In the genomic region with DNA sequence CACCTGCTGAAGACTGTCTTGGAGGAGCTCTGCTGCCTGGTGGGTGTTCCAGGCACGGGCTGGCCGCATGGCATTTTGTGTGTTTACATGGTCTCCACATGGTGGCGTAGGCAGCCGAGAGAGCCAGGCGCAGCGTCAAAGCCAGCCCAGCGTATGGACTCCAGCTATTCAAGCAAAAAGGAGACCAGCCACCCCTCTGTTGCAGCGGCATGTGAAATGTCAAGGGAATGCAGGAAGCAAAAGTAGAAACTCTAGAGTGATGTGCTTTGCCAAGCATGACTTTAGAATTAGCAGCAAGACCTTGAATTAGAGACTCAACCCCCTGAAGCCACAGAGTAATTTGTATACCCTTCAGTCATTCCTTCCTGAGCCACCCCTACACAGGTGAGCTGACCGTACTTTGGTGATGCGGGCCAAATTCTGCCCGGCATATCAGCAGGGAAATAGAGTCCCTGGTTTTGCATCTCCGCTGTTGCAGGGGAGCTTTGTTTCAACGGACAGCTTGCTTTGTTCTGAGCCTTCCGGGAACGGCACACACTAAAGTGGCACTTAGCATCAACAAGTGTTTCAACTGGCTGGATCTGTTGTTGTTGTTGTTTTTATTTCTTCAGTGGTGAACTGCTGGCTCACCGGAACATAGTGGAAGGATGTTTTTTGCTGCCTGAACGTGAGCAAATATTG, we compare ENCODE assay signal across 8 cellular contexts. TPM values are rescaled to one million over a fixed set of nuclear protein-coding genes. Genes with fewer than 3 reads are reported as not detected.
DNase-seq lines count a peak whose midpoint lies in the region; ATAC-seq, FAIRE-seq and TF ChIP-seq lines count a peak whose summit lies in the region.

No MANE protein-coding gene starts in this region.

- no peaks in the 10 kb centered on the region for H3K4me1 ChIP-seq in astrocyte (ENCODE audit: insufficient read depth, low read length)
- no peaks in the 10 kb centered on the region for H3K4me1 ChIP-seq in left lung

- peaks cover 5% of the 10 kb centered on the region for H3K36me3 Mint-ChIP-seq in astrocyte (ENCODE audit: low read depth, unreplicated experiment)

- H3K4me2 ChIP-seq in astrocyte (ENCODE audit: low read length) = no peak overlapping the region

- peaks cover 3% of the 10 kb centered on the region for H3K9me3 Mint-ChIP-seq in astrocyte (ENCODE audit: unreplicated experiment)

- H3K27ac ChIP-seq in astrocyte (ENCODE audit: low read depth, low read length) = no peak overlapping the region
- no peak overlapping the region for H3K27ac ChIP-seq in left lung

- H2AFZ ChIP-seq in astrocyte (ENCODE audit: low read depth, low read length) = no peak overlapping the region

- no peak overlapping the region for H3K9ac ChIP-seq in astrocyte (ENCODE audit: low read length)

- no peaks in the 10 kb centered on the region for H3K79me2 ChIP-seq in astrocyte (ENCODE audit: insufficient read depth, low read length)

- H3K27me3 Mint-ChIP-seq in astrocyte (ENCODE audit: low read depth, unreplicated experiment) = peaks cover 26% of the 10 kb centered on the region

- H3K27me3 ChIP-seq in astrocyte (ENCODE audit: insufficient read depth, low read length) (peaks cover 4% of the 10 kb centered on the region), left lung (no peaks in the 10 kb centered on the region)

- H3K27ac Mint-ChIP-seq in astrocyte (ENCODE audit: unreplicated experiment) = no peak overlapping the region

- peaks cover 6% of the 10 kb centered on the region for H3K4me1 Mint-ChIP-seq in astrocyte (ENCODE audit: low read depth, unreplicated experiment)

- H3K9me3 ChIP-seq in astrocyte (ENCODE audit: insufficient read depth, low read depth, low read length) = no peaks in the 10 kb centered on the region
- H3K9me3 ChIP-seq in left lung = no peaks in the 10 kb centered on the region

- H3K36me3 ChIP-seq in astrocyte (ENCODE audit: insufficient read depth, low read length) = no peaks in the 10 kb centered on the region
- no peaks in the 10 kb centered on the region for H3K36me3 ChIP-seq in left lung

- H3K4me3 Mint-ChIP-seq in astrocyte (ENCODE audit: unreplicated experiment) = no peak overlapping the region

- FAIRE-seq in astrocyte (lab: Jason Lieb, UNC) = no peak

- H4K20me1 ChIP-seq in astrocyte (ENCODE audit: insufficient read depth, low read length) = no peaks in the 10 kb centered on the region

- DNase-seq in NCI-H2029 (lab: John Stamatoyannopoulos, UW) = peak; percentile 28
- no peak for DNase-seq in NCI-H2029 treated with DMSO at 0.1 percent for 48 hours (lab: John Stamatoyannopoulos, UW)
- DNase-seq in NCI-H1092 treated with DMSO at 0.1 percent for 48 hours (lab: John Stamatoyannopoulos, UW) = peak; percentile 12
- peak; percentile 40 for DNase-seq in astrocyte (ENCODE audit: low read depth)
- peak in 1 of 2 donors; percentile 83 for DNase-seq in left lung
- no peak for DNase-seq in NCI-H2081 treated with DMSO at 0.1 percent for 48 hours (lab: John Stamatoyannopoulos, UW)
- no peak for DNase-seq in activated CD8-positive, alpha-beta memory T cell treated with anti-CD3 and anti-CD28 coated beads, Interleukin-2, amount 50 U/mL, for 4 hours

- no peak overlapping the region for H3K4me3 ChIP-seq in astrocyte (ENCODE audit: insufficient read depth, low read depth, low read length)
- no peak overlapping the region for H3K4me3 ChIP-seq in left lung

- TF ChIP-seq CTCF in astrocyte (IDR thresholded peaks at IDR 0.05; ENCODE audit: insufficient read depth, low read depth, low read length) (peak; percentile 32), left lung (IDR thresholded peaks at IDR 0.05) (peak in 1 of 2 donors; percentile 20)

- intact Hi-C loops in left lung (cut with DNase I) = no loop called here

- peak; percentile 82 for ATAC-seq in GM21529 (IDR thresholded peaks at IDR 0.05; ENCODE audit: unreplicated experiment)
- peak; percentile 94 for ATAC-seq in left lung

RNA-seq across cellular contexts. Expression of gene FNDC1, which starts 48.5 kb away (rescaled TPM):
- 6.3 and 8.6 TPM in 2 replicates for total RNA-seq in astrocyte
- 1 to 10 TPM in 1 of 2 donors, under 1 TPM in 1; 0.68 to 5.4 TPM for total RNA-seq in left lung

Comparison
In these comparisons a context has a peak if more than half of its experiments do, and no peak if none do; other contexts are left out.
1. DNase-seq: peak in NCI-H2029 (single experiment), NCI-H1092 treated with DMSO at 0.1 percent for 48 hours (single experiment) and astrocyte (single experiment); none in NCI-H2029 treated with DMSO at 0.1 percent for 48 hours (single experiment), NCI-H2081 treated with DMSO at 0.1 percent for 48 hours (single experiment) and activated CD8-positive, alpha-beta memory T cell treated with anti-CD3 and anti-CD28 coated beads, Interleukin-2, amount 50 U/mL, for 4 hours (single experiment).